In the genomic region with DNA sequence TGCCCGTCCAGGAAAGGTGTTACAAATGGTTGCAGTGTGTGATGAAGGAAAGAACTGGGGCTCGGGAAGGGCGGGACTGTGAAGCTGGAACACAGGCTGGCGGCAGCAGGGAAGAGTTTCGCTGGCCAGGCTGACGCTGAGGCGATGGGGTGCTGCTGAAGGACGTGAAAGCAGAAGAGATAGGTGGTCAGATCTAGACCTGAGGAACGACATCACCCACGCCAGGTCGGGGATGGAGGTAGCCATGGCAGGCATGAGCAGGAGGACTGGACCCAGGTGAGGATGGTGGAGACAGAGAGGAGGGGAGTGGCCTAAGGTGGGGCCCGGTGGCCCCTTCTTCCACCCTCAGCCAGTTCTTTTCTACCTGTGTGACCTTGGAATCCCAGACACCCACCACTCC, we compare ENCODE assay signal across 21 cellular contexts. TPM values are rescaled to one million over a fixed set of nuclear protein-coding genes. Genes with fewer than 3 reads are reported as not detected.
DNase-seq lines count a peak whose midpoint lies in the region; ATAC-seq and TF ChIP-seq lines count a peak whose summit lies in the region.
"Had no signal": no experiment of that assay in that cellular context is flagged by ENCODE, and none has a peak within 500 bp of the region (broad histone marks: within the 10 kb centered on the region; RNA-seq: fewer than 3 reads in every experiment).

No MANE protein-coding gene starts in this region.

- dilution Hi-C loops in mammary epithelial cell (cut with HindIII; ENCODE audit: low sequenced_read_pairs) = loop anchor here (5.0 kb wide), 1 partner anchor 33 kb away; no protein-coding TSS in a partner anchor

- H3K9me2 ChIP-seq in GM23338 (ENCODE audit: insufficient read depth) = no peaks in the 10 kb centered on the region

- CTCF ChIA-PET in RWPE1 (lab: Yijun Ruan, JAX) (interaction anchor here (0.7 to 10.4 kb wide), 2 partner anchors 8 to 33 kb away, joined by 5 to 83 read pairs; a partner anchor contains a TSS), mammary epithelial cell (lab: Charles Lee; ENCODE audit: low non-redundant PET) (interaction anchor here (0.6 kb wide), 1 partner anchor 10 kb away, joined by 3 read pairs; no protein-coding TSS in a partner anchor)

- peaks cover 22% of the 10 kb centered on the region; the same call in 1 of the 2 replicates for H3F3A ChIP-seq in GM23338 (replicated peaks; ENCODE audit: low read depth)

- H3K4me3 ChIP-seq in GM23338 (no peak overlapping the region), lower lobe of right lung (no peak overlapping the region), mammary epithelial cell (replicated peaks in 1 of 3; ENCODE audit: insufficient read depth in 1 of 3, low read depth in 2 of 3, low read length in 3 of 3) (no peak overlapping the region)
- H3K4me3 ChIP-seq: ascending aorta, esophagus muscularis mucosa, gastrocnemius medialis, HAP-1 had no signal

- DNase-seq in GM23338 (ENCODE audit: low spot score) = no peak
- no peak for DNase-seq in RWPE1 (ENCODE audit: low spot score)
- peak; percentile 26 for DNase-seq in lower lobe of right lung
- no peak for DNase-seq in mammary epithelial cell
- no peak for DNase-seq in globus pallidus (ENCODE audit: low spot score)
- no peak for DNase-seq in stimulated activated effector memory CD8-positive, alpha-beta T cell treated with anti-CD3 and anti-CD28 coated beads, Interleukin-12 subunit alpha, Interleukin-12 subunit beta, amount 100 ng/mL, for 72 hours (ENCODE audit: low spot score in 2 of 2)
- DNase-seq: activated CD4-positive, alpha-beta T cell treated with anti-CD3 and anti-CD28 coated beads for 4 hours; C1 segment of cervical spinal cord; EL; gastrocnemius medialis; naive thymus-derived CD8-positive, alpha-beta T cell; NCI-H2171; NCI-H526 treated with DMSO at 0.1 percent for 48 hours; SIG-M5; stimulated activated CD4-positive, alpha-beta T cell treated with anti-CD3 and anti-CD28 coated beads, Interleukin-1b, Interleukin-23, amount 100 ng/mL, for 48 hours; stimulated activated naive B cell treated with anti-CD40 and anti-IgM and Interleukin-4, amounts not matched to agents 10 μg/mL and 1 μg/mL and 100 μg/mL, for 72 hours had no signal

- H3K9ac ChIP-seq in mammary epithelial cell (ENCODE audit: insufficient read depth, low read length) = no peak overlapping the region

- in situ Hi-C loops in mammary epithelial cell (cut with MboI; ENCODE audit: low sequenced_read_pairs in 2 of 2) = no loop called here

- H3K27ac ChIP-seq in GM23338 (ENCODE audit: low read depth) (no peak overlapping the region), RWPE1 (peak overlapping the region; percentile 97), lower lobe of right lung (no peak overlapping the region), mammary epithelial cell (ENCODE audit: insufficient read depth, low read depth, low read length) (no peak overlapping the region)
- H3K27ac ChIP-seq: ascending aorta, gastrocnemius medialis had no signal

- H3K27me3 ChIP-seq in GM23338 (ENCODE audit: insufficient read depth) (no peaks in the 10 kb centered on the region), lower lobe of right lung (ENCODE audit: low read depth) (no peaks in the 10 kb centered on the region), mammary epithelial cell (ENCODE audit: insufficient read depth, low read length) (no peaks in the 10 kb centered on the region)
- H3K27me3 ChIP-seq: ascending aorta, esophagus muscularis mucosa, gastrocnemius medialis had no signal

- H3K36me3 ChIP-seq in GM23338 (ENCODE audit: insufficient read depth) (no peaks in the 10 kb centered on the region), lower lobe of right lung (peaks cover 31% of the 10 kb centered on the region), mammary epithelial cell (ENCODE audit: insufficient read depth, low read length) (peaks cover 21% of the 10 kb centered on the region)

- WGBS in mammary epithelial cell (ENCODE audit: low coverage, missing lambda C conversion rate) = 84% methylated on average over 11 of the region's 12 CpGs

- no peak overlapping the region for H2AFZ ChIP-seq in GM23338
- H2AFZ ChIP-seq in mammary epithelial cell (ENCODE audit: low read depth, low read length) = no peak overlapping the region

- H4K20me1 ChIP-seq in GM23338 (replicated peaks; ENCODE audit: insufficient read depth) = peaks cover 15% of the 10 kb centered on the region
- H4K20me1 ChIP-seq in mammary epithelial cell (ENCODE audit: insufficient read depth, low read length) = peaks cover 2% of the 10 kb centered on the region

- no peak overlapping the region for H3K27ac Mint-ChIP-seq in GM23338
- no peak overlapping the region for H3K27ac Mint-ChIP-seq in stimulated activated effector memory CD8-positive, alpha-beta T cell treated with anti-CD3 and anti-CD28 coated beads, Interleukin-12 subunit alpha, Interleukin-12 subunit beta, amount 100 ng/mL, for 72 hours
- H3K27ac Mint-ChIP-seq: activated naive CD4-positive, alpha-beta T cell treated with anti-CD3 and anti-CD28 coated beads, Interleukin-2, amount 50 U/mL, for 24 hours; naive thymus-derived CD8-positive, alpha-beta T cell; stimulated activated naive B cell treated with anti-CD40 and anti-IgM and Interleukin-4, amounts not matched to agents 10 μg/mL and 1 μg/mL and 100 μg/mL, for 72 hours had no signal

- no peaks in the 10 kb centered on the region for H3K9me3 Mint-ChIP-seq in GM23338
- no peaks in the 10 kb centered on the region for H3K9me3 Mint-ChIP-seq in stimulated activated effector memory CD8-positive, alpha-beta T cell treated with anti-CD3 and anti-CD28 coated beads, Interleukin-12 subunit alpha, Interleukin-12 subunit beta, amount 100 ng/mL, for 72 hours
- H3K9me3 Mint-ChIP-seq: activated naive CD4-positive, alpha-beta T cell treated with anti-CD3 and anti-CD28 coated beads, Interleukin-2, amount 50 U/mL, for 24 hours; naive thymus-derived CD8-positive, alpha-beta T cell; stimulated activated naive B cell treated with anti-CD40 and anti-IgM and Interleukin-4, amounts not matched to agents 10 μg/mL and 1 μg/mL and 100 μg/mL, for 72 hours had no signal

- POLR2A ChIA-PET in RWPE1 (lab: Yijun Ruan, JAX; ENCODE audit: low non-redundant PET) = no interaction called here

- TF ChIP-seq CTCF in GM23338 (conservative IDR thresholded peaks at IDR 0.05; ENCODE audit: low read depth in 2 of 2) (no peak), RWPE1 (conservative IDR thresholded peaks at IDR 0.05; ENCODE audit: low read depth) (no peak), lower lobe of right lung (IDR thresholded peaks at IDR 0.05) (no peak), mammary epithelial cell (conservative IDR thresholded peaks at IDR 0.05 in 1 of 2, IDR thresholded peaks at IDR 0.05 in 1 of 2; ENCODE audit: extremely low read depth in 1 of 2, insufficient read depth in 1 of 2, low read depth in 1 of 2, low read length in 2 of 2) (no peak)

- H3K79me2 ChIP-seq in GM23338 (replicated peaks; ENCODE audit: insufficient read depth) (peaks cover 19% of the 10 kb centered on the region), mammary epithelial cell (ENCODE audit: insufficient read depth, low read length) (peaks cover 39% of the 10 kb centered on the region)

- no peak overlapping the region for H3K4me3 Mint-ChIP-seq in GM23338
- H3K4me3 Mint-ChIP-seq in stimulated activated effector memory CD8-positive, alpha-beta T cell treated with anti-CD3 and anti-CD28 coated beads, Interleukin-12 subunit alpha, Interleukin-12 subunit beta, amount 100 ng/mL, for 72 hours = no peak overlapping the region
- H3K4me3 Mint-ChIP-seq: activated naive CD4-positive, alpha-beta T cell treated with anti-CD3 and anti-CD28 coated beads, Interleukin-2, amount 50 U/mL, for 24 hours; naive thymus-derived CD8-positive, alpha-beta T cell; stimulated activated naive B cell treated with anti-CD40 and anti-IgM and Interleukin-4, amounts not matched to agents 10 μg/mL and 1 μg/mL and 100 μg/mL, for 72 hours had no signal

- H3K4me1 ChIP-seq in GM23338 (ENCODE audit: insufficient read depth) = no peaks in the 10 kb centered on the region; the same call in 1 of the 2 replicates
- peaks cover 29% of the 10 kb centered on the region for H3K4me1 ChIP-seq in lower lobe of right lung
- H3K4me1 ChIP-seq in mammary epithelial cell (ENCODE audit: insufficient read depth, low read length) = no peaks in the 10 kb centered on the region
- H3K4me1 ChIP-seq: ascending aorta, HAP-1 had no signal

- peaks cover 29% of the 10 kb centered on the region for H3K36me3 Mint-ChIP-seq in GM23338 (ENCODE audit: low read depth)
- no peaks in the 10 kb centered on the region for H3K36me3 Mint-ChIP-seq in stimulated activated effector memory CD8-positive, alpha-beta T cell treated with anti-CD3 and anti-CD28 coated beads, Interleukin-12 subunit alpha, Interleukin-12 subunit beta, amount 100 ng/mL, for 72 hours
- H3K36me3 Mint-ChIP-seq: activated naive CD4-positive, alpha-beta T cell treated with anti-CD3 and anti-CD28 coated beads, Interleukin-2, amount 50 U/mL, for 24 hours; naive thymus-derived CD8-positive, alpha-beta T cell had no signal

- H3K9me3 ChIP-seq in lower lobe of right lung = no peaks in the 10 kb centered on the region
- H3K9me3 ChIP-seq in mammary epithelial cell (replicated peaks; ENCODE audit: insufficient read depth, low read length) = no peaks in the 10 kb centered on the region
- H3K9me3 ChIP-seq: ascending aorta, esophagus muscularis mucosa, gastrocnemius medialis, HAP-1 had no signal

- peaks cover 9% of the 10 kb centered on the region for H3K4me1 Mint-ChIP-seq in GM23338
- H3K4me1 Mint-ChIP-seq in stimulated activated effector memory CD8-positive, alpha-beta T cell treated with anti-CD3 and anti-CD28 coated beads, Interleukin-12 subunit alpha, Interleukin-12 subunit beta, amount 100 ng/mL, for 72 hours = no peaks in the 10 kb centered on the region
- H3K4me1 Mint-ChIP-seq: activated naive CD4-positive, alpha-beta T cell treated with anti-CD3 and anti-CD28 coated beads, Interleukin-2, amount 50 U/mL, for 24 hours; stimulated activated naive B cell treated with anti-CD40 and anti-IgM and Interleukin-4, amounts not matched to agents 10 μg/mL and 1 μg/mL and 100 μg/mL, for 72 hours had no signal

- no TSS peak for BruUV-seq in mammary epithelial cell (replicated peaks; lab: Mats Ljungman, UMichigan)

- no peak overlapping the region for H3K4me2 ChIP-seq in GM23338
- no peak overlapping the region for H3K4me2 ChIP-seq in mammary epithelial cell (ENCODE audit: insufficient read depth, low read depth, low read length)

- H3K27me3 Mint-ChIP-seq in GM23338 (ENCODE audit: insufficient read depth, low read depth, poor library complexity) = peaks cover 16% of the 10 kb centered on the region
- H3K27me3 Mint-ChIP-seq: activated naive CD4-positive, alpha-beta T cell treated with anti-CD3 and anti-CD28 coated beads, Interleukin-2, amount 50 U/mL, for 24 hours; stimulated activated naive B cell treated with anti-CD40 and anti-IgM and Interleukin-4, amounts not matched to agents 10 μg/mL and 1 μg/mL and 100 μg/mL, for 72 hours had no signal

- ATAC-seq in GM23338 (peak; percentile 61), lower lobe of right lung (no peak)
- ATAC-seq in stimulated activated effector memory CD8-positive, alpha-beta T cell treated with anti-CD3 and anti-CD28 coated beads, Interleukin-12 subunit alpha, Interleukin-12 subunit beta, amount 100 ng/mL, for 72 hours = no peak
- ATAC-seq: gastrocnemius medialis; naive thymus-derived CD8-positive, alpha-beta T cell; stimulated activated naive B cell treated with anti-CD40 and anti-IgM and Interleukin-4, amounts not matched to agents 10 μg/mL and 1 μg/mL and 100 μg/mL, for 72 hours had no signal

- intact Hi-C loops in lower lobe of right lung (cut with DNase I) = no loop called here
- intact Hi-C loops in mammary epithelial cell (cut with micrococcal nuclease) = no loop called here

RNA-seq across cellular contexts. Expression of a gene that starts 9.1 kb away (rescaled TPM):
- 17.7 and 19.0 TPM in 2 replicates for total RNA-seq in GM23338 (2014; rRNA removed; shearing (Covaris generic))
- polyA plus RNA-seq in GM23338 (2016; fragmentation: Nextera tagmentation; extraction: Ambion mirVana) (16.1 and 18.2 TPM in 2 replicates), mammary epithelial cell (21.8 TPM)
- total RNA-seq in lower lobe of right lung (17.0 TPM), mammary epithelial cell (10 to 100 TPM in 1 of 2 donors, 1 to 10 TPM in 1; 6.8 to 24.8 TPM)
- polyA minus RNA-seq in mammary epithelial cell = 41.6 TPM
- polyA plus RNA-seq: naive thymus-derived CD8-positive, alpha-beta T cell had no signal

RNA-seq across cellular contexts. Expression of a gene that starts 9.8 kb away (rescaled TPM):
- 54.1 and 59.0 TPM in 2 replicates for total RNA-seq in GM23338 (2014; rRNA removed; shearing (Covaris generic))
- polyA plus RNA-seq in GM23338 (2016; fragmentation: Nextera tagmentation; extraction: Ambion mirVana) = 64.3 and 66.4 TPM in 2 replicates
- total RNA-seq in lower lobe of right lung = 45.8 TPM
- 10 to 100 TPM; 31.0 to 54.6 TPM for total RNA-seq in mammary epithelial cell
- polyA plus RNA-seq in mammary epithelial cell = 32.7 TPM
- polyA minus RNA-seq in mammary epithelial cell = 80.0 TPM

RNA-seq across cellular contexts. Expression of a gene that starts 30.7 kb away (rescaled TPM):
- 3.0 and 3.5 TPM in 2 replicates for total RNA-seq in GM23338 (2014; rRNA removed; shearing (Covaris generic))
- 1.2 and 1.5 TPM in 2 replicates for polyA plus RNA-seq in GM23338 (2016; fragmentation: Nextera tagmentation; extraction: Ambion mirVana)
- total RNA-seq in lower lobe of right lung = 0.18 TPM
- not detected for total RNA-seq in mammary epithelial cell
- polyA plus RNA-seq in mammary epithelial cell = 0.03 TPM
- not detected for polyA minus RNA-seq in mammary epithelial cell
- total RNA-seq: ascending aorta, skeletal muscle tissue had no signal

RNA-seq across cellular contexts. Expression of a gene that starts 58.6 kb away (rescaled TPM):
- total RNA-seq in GM23338 (2014; rRNA removed; shearing (Covaris generic)) = 0.10 and 0.35 TPM in 2 replicates
- polyA plus RNA-seq in GM23338 (2016; fragmentation: Nextera tagmentation; extraction: Ambion mirVana) (0.74 and 0.89 TPM in 2 replicates), mammary epithelial cell (0.28 TPM)
- total RNA-seq in lower lobe of right lung (13.0 TPM), mammary epithelial cell (1 to 10 TPM in 1 of 2 donors, under 1 TPM in 1; 0.50 to 2.4 TPM)
- 2.0 TPM for polyA minus RNA-seq in mammary epithelial cell
